11 cellular contexts compared by ENCODE assay signal in the genomic region with DNA sequence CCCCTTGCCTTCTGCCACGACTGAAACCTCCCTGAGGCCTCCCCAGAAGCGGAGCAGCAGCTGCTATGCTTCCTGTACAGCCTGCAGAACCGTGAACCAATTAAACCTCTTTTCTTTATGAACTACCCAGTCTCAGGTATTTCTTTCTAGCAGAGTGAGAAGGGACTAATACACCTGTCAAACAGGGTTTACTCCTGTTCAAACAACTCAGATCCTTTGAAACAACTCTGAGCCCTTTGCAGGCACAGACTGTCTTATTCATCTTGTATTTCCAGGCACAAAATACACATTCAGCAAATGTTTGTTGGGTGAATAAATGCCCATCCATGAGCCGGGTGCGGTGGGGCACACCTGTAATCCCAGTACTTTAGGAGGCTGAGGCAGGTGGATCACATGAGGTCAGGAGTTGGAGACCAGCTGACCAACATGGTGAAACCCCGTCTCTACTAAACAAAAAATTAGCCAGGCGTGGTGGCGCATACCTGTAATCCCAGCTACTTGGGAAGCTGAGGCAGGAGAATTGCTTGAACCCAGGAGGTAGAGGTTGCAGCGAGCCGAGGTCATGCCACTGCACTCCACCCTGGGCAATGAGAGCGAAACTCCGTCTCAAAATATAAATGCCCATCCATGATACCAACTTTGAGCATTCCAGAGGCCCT. TPM values are rescaled to one million over a fixed set of nuclear protein-coding genes. Genes with fewer than 3 reads are reported as not detected.
DNase-seq lines count a peak whose midpoint lies in the region; ATAC-seq and TF ChIP-seq lines count a peak whose summit lies in the region.
"Not testable (repeated sequence)": the region's sequence is repeated elsewhere in the genome, so short reads cannot be mapped to it uniquely, and the experiment has no call there.
"Had no signal": no experiment of that assay in that cellular context is flagged by ENCODE, and none has a peak within 500 bp of the region (broad histone marks: within the 10 kb centered on the region; RNA-seq: fewer than 3 reads in every experiment).

No MANE protein-coding gene starts in this region.

- H3K27me3 Mint-ChIP-seq in HFFc6 (ENCODE audit: insufficient read depth); activated naive CD8-positive, alpha-beta T cell treated with anti-CD3 and anti-CD28 coated beads, Interleukin-2, amount 10 ng/mL, durations not matched to agents 7 days and 5 days; chondrocyte (ENCODE audit: low read depth); stimulated activated naive CD8-positive, alpha-beta T cell treated with anti-CD3 and anti-CD28 coated beads, Interleukin-15, Interleukin-2, amounts not matched to agents 100 ng/mL and 50 ng/mL, for 24 hours: not testable (repeated sequence)
- peaks cover 16% of the 10 kb centered on the region for H3K27me3 Mint-ChIP-seq in activated T-cell treated with anti-CD3 and anti-CD28 coated beads, Interleukin-2, amount 50 U/mL, for 72 hours (ENCODE audit: low read depth)

- not testable (repeated sequence) for H3K4me3 ChIP-seq in ACC112 (ENCODE audit: low read depth, low read length)

- H3K27me3 ChIP-seq in ACC112 (ENCODE audit: insufficient read depth, low read length): not testable (repeated sequence)

- not testable (repeated sequence) for H3K36me3 ChIP-seq in ACC112 (ENCODE audit: insufficient read depth, low read length)

- DNase-seq in HFFc6; activated T-cell treated with anti-CD3 and anti-CD28 coated beads, Interleukin-2, amount 50 U/mL, for 72 hours; chondrocyte (ENCODE audit: low spot score): not testable (repeated sequence)
- peak; percentile 11 for DNase-seq in activated naive CD8-positive, alpha-beta T cell treated with anti-CD3 and anti-CD28 coated beads, Interleukin-2, amount 10 ng/mL, durations not matched to agents 7 days and 5 days
- DNase-seq in cardiac septum (ENCODE audit: low spot score): peak; percentile 70

- peak overlapping the region; percentile 31; the same call in 1 of the 2 replicates for H3K4me3 Mint-ChIP-seq in HFFc6
- peak overlapping the region; percentile 6 to 56 for H3K4me3 Mint-ChIP-seq in activated T-cell treated with anti-CD3 and anti-CD28 coated beads, Interleukin-2, amount 50 U/mL, for 72 hours
- not testable (repeated sequence) for H3K4me3 Mint-ChIP-seq in activated naive CD8-positive, alpha-beta T cell treated with anti-CD3 and anti-CD28 coated beads, Interleukin-2, amount 10 ng/mL, durations not matched to agents 7 days and 5 days; chondrocyte (ENCODE audit: unreplicated experiment); stimulated activated naive CD8-positive, alpha-beta T cell treated with anti-CD3 and anti-CD28 coated beads, Interleukin-15, Interleukin-2, amounts not matched to agents 100 ng/mL and 50 ng/mL, for 24 hours

- not testable (repeated sequence) for H3K9me3 Mint-ChIP-seq in HFFc6; activated T-cell treated with anti-CD3 and anti-CD28 coated beads, Interleukin-2, amount 50 U/mL, for 72 hours; activated naive CD8-positive, alpha-beta T cell treated with anti-CD3 and anti-CD28 coated beads, Interleukin-2, amount 10 ng/mL, durations not matched to agents 7 days and 5 days; chondrocyte (ENCODE audit: low read depth); stimulated activated naive CD8-positive, alpha-beta T cell treated with anti-CD3 and anti-CD28 coated beads, Interleukin-15, Interleukin-2, amounts not matched to agents 100 ng/mL and 50 ng/mL, for 24 hours

- H3K36me3 Mint-ChIP-seq in HFFc6 (ENCODE audit: low read depth): peaks cover 20% of the 10 kb centered on the region; the same call in 1 of the 2 replicates
- H3K36me3 Mint-ChIP-seq in activated T-cell treated with anti-CD3 and anti-CD28 coated beads, Interleukin-2, amount 50 U/mL, for 72 hours (ENCODE audit: insufficient read depth in 2 of 2); activated naive CD8-positive, alpha-beta T cell treated with anti-CD3 and anti-CD28 coated beads, Interleukin-2, amount 10 ng/mL, durations not matched to agents 7 days and 5 days: not testable (repeated sequence)
- H3K36me3 Mint-ChIP-seq in chondrocyte (ENCODE audit: low read depth): peaks cover 11% of the 10 kb centered on the region
- peaks cover 20% of the 10 kb centered on the region for H3K36me3 Mint-ChIP-seq in stimulated activated naive CD8-positive, alpha-beta T cell treated with anti-CD3 and anti-CD28 coated beads, Interleukin-15, Interleukin-2, amounts not matched to agents 100 ng/mL and 50 ng/mL, for 24 hours (ENCODE audit: low read depth)

- POLR2A ChIA-PET in activated naive CD8-positive, alpha-beta T cell treated with anti-CD3 and anti-CD28 coated beads, Interleukin-2, amount 10 ng/mL, durations not matched to agents 7 days and 5 days (lab: Charles Lee): not testable (repeated sequence)

- H3K27ac ChIP-seq in ACC112 (ENCODE audit: low read depth, low read length) (peak overlapping the region; percentile 90), VCaP (0 out of 2 replicates have a peak overlapping the region, but pooled peaks have one; percentile 47)

- not testable (repeated sequence) for TF ChIP-seq CTCF in HFFc6 (IDR thresholded peaks at IDR 0.05); VCaP (conservative IDR thresholded peaks at IDR 0.05); chondrocyte (IDR thresholded peaks at IDR 0.05)

- not testable (repeated sequence) for H3K79me2 ChIP-seq in ACC112 (ENCODE audit: control insufficient read depth, insufficient read depth, low read length, unreplicated experiment)

- not testable (repeated sequence) for H3K4me1 Mint-ChIP-seq in HFFc6 (ENCODE audit: low read depth); activated T-cell treated with anti-CD3 and anti-CD28 coated beads, Interleukin-2, amount 50 U/mL, for 72 hours (ENCODE audit: low read depth); activated naive CD8-positive, alpha-beta T cell treated with anti-CD3 and anti-CD28 coated beads, Interleukin-2, amount 10 ng/mL, durations not matched to agents 7 days and 5 days; chondrocyte (ENCODE audit: low read depth); stimulated activated naive CD8-positive, alpha-beta T cell treated with anti-CD3 and anti-CD28 coated beads, Interleukin-15, Interleukin-2, amounts not matched to agents 100 ng/mL and 50 ng/mL, for 24 hours (ENCODE audit: low read depth)

- H3K27ac Mint-ChIP-seq in HFFc6; activated T-cell treated with anti-CD3 and anti-CD28 coated beads, Interleukin-2, amount 50 U/mL, for 72 hours; activated naive CD8-positive, alpha-beta T cell treated with anti-CD3 and anti-CD28 coated beads, Interleukin-2, amount 10 ng/mL, durations not matched to agents 7 days and 5 days: not testable (repeated sequence)
- H3K27ac Mint-ChIP-seq in chondrocyte (ENCODE audit: unreplicated experiment): peak overlapping the region; percentile 47
- peak overlapping the region; percentile 0 for H3K27ac Mint-ChIP-seq in stimulated activated naive CD8-positive, alpha-beta T cell treated with anti-CD3 and anti-CD28 coated beads, Interleukin-15, Interleukin-2, amounts not matched to agents 100 ng/mL and 50 ng/mL, for 24 hours

- ATAC-seq in activated T-cell treated with anti-CD3 and anti-CD28 coated beads, Interleukin-2, amount 50 U/mL, for 72 hours (replicated peaks in 1 of 2); activated naive CD8-positive, alpha-beta T cell treated with anti-CD3 and anti-CD28 coated beads, Interleukin-2, amount 10 ng/mL, durations not matched to agents 7 days and 5 days (ENCODE audit: low read depth): not testable (repeated sequence)

- not testable (repeated sequence) for H2AFZ ChIP-seq in ACC112 (ENCODE audit: low read length, unreplicated experiment)

- intact Hi-C loops in cardiac septum (cut with DNase I): not testable (repeated sequence)

- H3K4me1 ChIP-seq in ACC112 (ENCODE audit: control insufficient read depth, insufficient read depth, low read length, unreplicated experiment): peaks cover 34% of the 10 kb centered on the region

RNA-seq across cellular contexts. Expression of a gene that starts 10.8 kb away (rescaled TPM):
- total RNA-seq in HFFc6 (2021; fragmentation: NEBNext Ultra II Directional; extraction: Animal tissue kit (Norgen Biotek cat#: 25700)): 10 to 100 TPM; 40.3 to 57.8 (median 42.6) TPM
- total RNA-seq in activated T-cell treated with anti-CD3 and anti-CD28 coated beads, Interleukin-2, amount 50 U/mL, for 72 hours: 1 to 10 TPM; 1.2 to 3.0 TPM
- total RNA-seq in activated naive CD8-positive, alpha-beta T cell treated with anti-CD3 and anti-CD28 coated beads, Interleukin-2, amount 10 ng/mL, durations not matched to agents 7 days and 5 days: 1 to 10 TPM; 2.8 to 3.0 TPM
- total RNA-seq in chondrocyte (8.7 to 13.2 TPM (median 12.9 TPM) in 3 replicates), cardiac septum (11.7 TPM)

RNA-seq across cellular contexts. Expression of a gene that starts 11.1 kb away (rescaled TPM):
- total RNA-seq in HFFc6 (2021; fragmentation: NEBNext Ultra II Directional; extraction: Animal tissue kit (Norgen Biotek cat#: 25700)): 10 to 100 TPM; 26.9 to 36.4 (median 27.8) TPM
- 10 to 100 TPM; 17.0 to 20.1 TPM for total RNA-seq in activated T-cell treated with anti-CD3 and anti-CD28 coated beads, Interleukin-2, amount 50 U/mL, for 72 hours
- 10 to 100 TPM; 17.1 to 19.8 TPM for total RNA-seq in activated naive CD8-positive, alpha-beta T cell treated with anti-CD3 and anti-CD28 coated beads, Interleukin-2, amount 10 ng/mL, durations not matched to agents 7 days and 5 days
- total RNA-seq in chondrocyte (30.8 to 38.2 TPM (median 36.2 TPM) in 3 replicates), cardiac septum (35.1 TPM)

RNA-seq across cellular contexts. Expression of a gene that starts 55.5 kb away (rescaled TPM):
- under 1 TPM in 1 of 6 experiments, not detected in 5; 0.07 TPM for total RNA-seq in HFFc6 (2021; fragmentation: NEBNext Ultra II Directional; extraction: Animal tissue kit (Norgen Biotek cat#: 25700))
- not detected for total RNA-seq in activated T-cell treated with anti-CD3 and anti-CD28 coated beads, Interleukin-2, amount 50 U/mL, for 72 hours
- not detected for total RNA-seq in activated naive CD8-positive, alpha-beta T cell treated with anti-CD3 and anti-CD28 coated beads, Interleukin-2, amount 10 ng/mL, durations not matched to agents 7 days and 5 days
- total RNA-seq in chondrocyte (0.52 to 2.5 TPM (median 0.82 TPM) in 3 replicates), cardiac septum (3.9 TPM)
- total RNA-seq: CD4-positive, alpha-beta memory T cell; HT-29; NCI-H460 had no signal
